ENCODE assay signal across 8 cellular contexts in genomic region chr14:70027785-70028428, GRCh38.
DNase-seq lines count a peak whose midpoint lies in the region; ATAC-seq and TF ChIP-seq lines count a peak whose summit lies in the region.

No MANE protein-coding gene starts in this region.

- no peak overlapping the region for H3K4me3 Mint-ChIP-seq in endothelial cell (ENCODE audit: unreplicated experiment)

- H3K4me1 Mint-ChIP-seq in endothelial cell (ENCODE audit: unreplicated experiment), result no peaks in the 10 kb centered on the region

- no peaks in the 10 kb centered on the region for H3K36me3 Mint-ChIP-seq in endothelial cell (ENCODE audit: low read depth, unreplicated experiment)

- TF ChIP-seq POLR2A in GM18505 (IDR thresholded peaks at IDR 0.05; ENCODE audit: borderline replicate concordance, extremely low read depth, insufficient read depth, insufficient read length), result no peak

- H3K9me3 Mint-ChIP-seq in endothelial cell (ENCODE audit: unreplicated experiment), result no peaks in the 10 kb centered on the region

- H3K27me3 Mint-ChIP-seq in endothelial cell (ENCODE audit: unreplicated experiment), result peaks cover 4% of the 10 kb centered on the region

- TF ChIP-seq CTCF in endothelial cell (IDR thresholded peaks at IDR 0.05; ENCODE audit: unreplicated experiment), result peak; percentile 96

- DNase-seq in AG08396 (ENCODE audit: low spot score), result peak; percentile 78
- peak; percentile 58 for DNase-seq in NCI-H345 (lab: John Stamatoyannopoulos, UW)
- DNase-seq in activated CD8-positive, alpha-beta memory T cell treated with anti-CD3 and anti-CD28 coated beads for 24 hours, result peak; percentile 88
- peak; percentile 93 for DNase-seq in endothelial cell (ENCODE audit: low spot score)
- peak; percentile 68 for DNase-seq in myocyte (ENCODE audit: low read depth)
- peak; percentile 7 to 47 for DNase-seq in stimulated activated CD8-positive, alpha-beta memory T cell treated with anti-CD3 and anti-CD28 coated beads, Interleukin-7, amount 100 ng/mL, for 48 hours (ENCODE audit: extremely low read depth in 1 of 2, low read depth in 1 of 2)
- DNase-seq in NCI-H2029 treated with DMSO at 0.1 percent for 48 hours (lab: John Stamatoyannopoulos, UW), result no peak

- H3K27ac Mint-ChIP-seq in endothelial cell (ENCODE audit: unreplicated experiment), result no peak overlapping the region

- ATAC-seq in GM18505 (IDR thresholded peaks at IDR 0.05; ENCODE audit: unreplicated experiment), result peak; percentile 62
